In the genomic region with DNA sequence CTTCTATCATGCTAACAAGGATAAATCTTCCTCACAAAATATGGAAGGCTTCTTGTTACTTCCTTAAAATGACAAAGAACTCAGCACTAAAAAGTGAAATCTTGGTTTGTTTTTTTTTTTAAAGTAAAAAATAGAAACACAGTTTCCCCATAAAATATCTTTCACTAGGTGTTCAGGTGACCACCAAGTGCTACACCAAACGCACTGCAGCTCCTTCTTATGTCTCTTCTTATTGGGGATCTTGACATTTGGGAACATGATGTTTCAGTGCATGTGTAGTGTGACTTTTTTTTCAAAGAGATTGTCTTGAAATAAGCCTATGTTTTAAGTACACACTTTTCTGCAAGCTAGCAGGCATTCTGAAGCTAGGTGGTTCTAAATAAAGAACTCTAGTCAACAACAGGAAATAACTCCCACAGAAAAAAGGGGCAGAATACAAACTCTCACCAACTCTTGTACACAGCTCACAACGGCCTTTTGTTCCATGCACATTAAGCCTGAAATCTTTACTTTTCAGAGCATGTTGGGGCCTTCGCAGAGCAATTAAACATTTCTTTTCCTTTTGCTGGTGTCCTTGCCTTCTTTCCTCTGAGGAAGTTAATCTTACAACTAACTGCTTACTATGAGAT, we compare ENCODE assay signal across 10 cellular contexts. TPM values are rescaled to one million over a fixed set of nuclear protein-coding genes. Genes with fewer than 3 reads are reported as not detected.
DNase-seq lines count a peak whose midpoint lies in the region; ATAC-seq, FAIRE-seq and TF ChIP-seq lines count a peak whose summit lies in the region.
"Had no signal": no experiment of that assay in that cellular context is flagged by ENCODE, and none has a peak within 500 bp of the region (broad histone marks: within the 10 kb centered on the region; RNA-seq: fewer than 3 reads in every experiment).

No MANE protein-coding gene starts in this region.

- peak overlapping the region; percentile 84 for H3K27ac Mint-ChIP-seq in T-helper 1 cell treated with Interleukin-12 subunit alpha and Interleukin-12 subunit beta and Interleukin-4 antibody, amounts not matched to agents 30 μg/mL and 1 μg/mL, for 36 hours
- H3K27ac Mint-ChIP-seq in progenitor cell of endocrine pancreas (peak overlapping the region; percentile 18), Calu3 (ENCODE audit: unreplicated experiment) (no peak overlapping the region)

- intact Hi-C loops in Calu3 (cut with micrococcal nuclease; ENCODE audit: unreplicated experiment): no loop called here

- H3K4me3 Mint-ChIP-seq in T-helper 1 cell treated with Interleukin-12 subunit alpha and Interleukin-12 subunit beta and Interleukin-4 antibody, amounts not matched to agents 30 μg/mL and 1 μg/mL, for 36 hours: peak overlapping the region; percentile 56
- H3K4me3 Mint-ChIP-seq in progenitor cell of endocrine pancreas (ENCODE audit: low read depth): no peak overlapping the region
- H3K4me3 Mint-ChIP-seq in Calu3 (ENCODE audit: low read depth, unreplicated experiment): no peak overlapping the region

- peaks cover 4% of the 10 kb centered on the region for H3K36me3 Mint-ChIP-seq in T-helper 1 cell treated with Interleukin-12 subunit alpha and Interleukin-12 subunit beta and Interleukin-4 antibody, amounts not matched to agents 30 μg/mL and 1 μg/mL, for 36 hours (ENCODE audit: low read depth)
- H3K36me3 Mint-ChIP-seq in progenitor cell of endocrine pancreas (ENCODE audit: insufficient read depth) (no peaks in the 10 kb centered on the region), Calu3 (ENCODE audit: insufficient read depth, unreplicated experiment) (no peaks in the 10 kb centered on the region)

- peak; percentile 45 for ATAC-seq in GM18873 (IDR thresholded peaks at IDR 0.05; ENCODE audit: low FRiP score, unreplicated experiment)

- H3K4me1 Mint-ChIP-seq in T-helper 1 cell treated with Interleukin-12 subunit alpha and Interleukin-12 subunit beta and Interleukin-4 antibody, amounts not matched to agents 30 μg/mL and 1 μg/mL, for 36 hours (ENCODE audit: low read depth): peaks cover 30% of the 10 kb centered on the region
- H3K4me1 Mint-ChIP-seq in progenitor cell of endocrine pancreas (ENCODE audit: low read depth): peaks cover 10% of the 10 kb centered on the region
- peaks cover 7% of the 10 kb centered on the region for H3K4me1 Mint-ChIP-seq in Calu3 (ENCODE audit: low read depth, unreplicated experiment)

- H3K9me3 Mint-ChIP-seq in T-helper 1 cell treated with Interleukin-12 subunit alpha and Interleukin-12 subunit beta and Interleukin-4 antibody, amounts not matched to agents 30 μg/mL and 1 μg/mL, for 36 hours: no peaks in the 10 kb centered on the region
- H3K9me3 Mint-ChIP-seq in progenitor cell of endocrine pancreas (ENCODE audit: low read depth) (no peaks in the 10 kb centered on the region), Calu3 (ENCODE audit: low read depth, unreplicated experiment) (no peaks in the 10 kb centered on the region)

- H3K27me3 Mint-ChIP-seq in T-helper 1 cell treated with Interleukin-12 subunit alpha and Interleukin-12 subunit beta and Interleukin-4 antibody, amounts not matched to agents 30 μg/mL and 1 μg/mL, for 36 hours (ENCODE audit: low read depth): no peaks in the 10 kb centered on the region
- H3K27me3 Mint-ChIP-seq in progenitor cell of endocrine pancreas (no peaks in the 10 kb centered on the region), Calu3 (ENCODE audit: unreplicated experiment) (no peaks in the 10 kb centered on the region)

- CTCF ChIA-PET in Calu3 (lab: Charles Lee): no interaction called here

- no peak for TF ChIP-seq POLR2A in H54 (IDR thresholded peaks at IDR 0.05; ENCODE audit: low read depth, low read length)

- TF ChIP-seq CTCF in progenitor cell of endocrine pancreas (IDR thresholded peaks at IDR 0.05; ENCODE audit: unreplicated experiment) (no peak), Calu3 (IDR thresholded peaks at IDR 0.05; ENCODE audit: unreplicated experiment) (no peak)

- peak; percentile 23 for FAIRE-seq in H54 (lab: Jason Lieb, UNC)

- BruUV-seq in Calu3 (replicated peaks; lab: Mats Ljungman, UMichigan): no TSS peak

- no peak for DNase-seq in H54 (ENCODE audit: insufficient read length, low spot score)
- DNase-seq in progenitor cell of endocrine pancreas (ENCODE audit: low spot score, unreplicated experiment): no peak
- DNase-seq in NCI-H146 (lab: John Stamatoyannopoulos, UW): no peak
- DNase-seq in Calu3: no peak
- DNase-seq in HK-2 (ENCODE audit: unreplicated experiment): no peak
- DNase-seq in NCI-H82 treated with DMSO at 0.1 percent for 48 hours (lab: John Stamatoyannopoulos, UW; ENCODE audit: unreplicated experiment): no peak
- DNase-seq: effector CD4-positive, alpha-beta T cell; NCI-H748 treated with DMSO at 0.1 percent for 48 hours had no signal

RNA-seq across cellular contexts. Expression of a gene that starts 13.2 kb away (rescaled TPM):
- total RNA-seq in progenitor cell of endocrine pancreas: 19.0 and 20.7 TPM in 2 replicates
- 19.2 and 19.4 TPM in 2 replicates for total RNA-seq in Calu3 (2022)
